Comparison of ENCODE assay signal across 23 cellular contexts in genomic region chr11:70816156-70816678, GRCh38.
"Had no signal": no experiment of that assay in that cellular context is flagged by ENCODE, and none has a peak within 500 bp of the region (broad histone marks: within the 10 kb centered on the region; RNA-seq: fewer than 3 reads in every experiment).

No MANE protein-coding gene starts in this region.

- H3K36me3 ChIP-seq: neutrophil, pancreas, right lobe of liver, thoracic aorta, transverse colon, upper lobe of right lung, uterus had no signal

- H3K4me3 ChIP-seq: lower lobe of right lung, pancreas, right lobe of liver, thoracic aorta, transverse colon, upper lobe of right lung, uterus had no signal

- DNase-seq: cortex of kidney; effector memory CD8-positive, alpha-beta T cell; erythroblast; hypothalamus; immature natural killer cell; islet precursor cell; kidney glomerular epithelial cell; left colon; left ventricle myocardium superior; lower lobe of right lung; natural killer cell; retina; small intestine; stimulated activated CD4-positive, alpha-beta T cell treated with anti-CD3 and anti-CD28 coated beads, Interleukin-15, amount 100 ng/mL, for 24 hours; stimulated activated CD4-positive, alpha-beta T cell treated with anti-CD3 and anti-CD28 coated beads, Interleukin-2, amount 100 ng/mL, for 48 hours; stimulated activated naive B cell treated with anti-CD40 and anti-IgM and Interleukin-4, amounts not matched to agents 10 μg/mL and 1 μg/mL and 100 μg/mL, for 72 hours; transverse colon; upper lobe of right lung; uterus had no signal

- H3K9me3 ChIP-seq: lower lobe of right lung, neutrophil, pancreas, right lobe of liver, thoracic aorta, transverse colon, upper lobe of right lung, uterus had no signal

- H3K4me1 ChIP-seq: lower lobe of right lung, pancreas, right lobe of liver, transverse colon, upper lobe of right lung, uterus had no signal

- H3K27ac ChIP-seq: lower lobe of right lung, neutrophil, pancreas, right lobe of liver, thoracic aorta, transverse colon, upper lobe of right lung, uterus had no signal

- H3K27me3 ChIP-seq: neutrophil, pancreas, right lobe of liver, transverse colon, upper lobe of right lung, uterus had no signal
